In the genomic region with DNA sequence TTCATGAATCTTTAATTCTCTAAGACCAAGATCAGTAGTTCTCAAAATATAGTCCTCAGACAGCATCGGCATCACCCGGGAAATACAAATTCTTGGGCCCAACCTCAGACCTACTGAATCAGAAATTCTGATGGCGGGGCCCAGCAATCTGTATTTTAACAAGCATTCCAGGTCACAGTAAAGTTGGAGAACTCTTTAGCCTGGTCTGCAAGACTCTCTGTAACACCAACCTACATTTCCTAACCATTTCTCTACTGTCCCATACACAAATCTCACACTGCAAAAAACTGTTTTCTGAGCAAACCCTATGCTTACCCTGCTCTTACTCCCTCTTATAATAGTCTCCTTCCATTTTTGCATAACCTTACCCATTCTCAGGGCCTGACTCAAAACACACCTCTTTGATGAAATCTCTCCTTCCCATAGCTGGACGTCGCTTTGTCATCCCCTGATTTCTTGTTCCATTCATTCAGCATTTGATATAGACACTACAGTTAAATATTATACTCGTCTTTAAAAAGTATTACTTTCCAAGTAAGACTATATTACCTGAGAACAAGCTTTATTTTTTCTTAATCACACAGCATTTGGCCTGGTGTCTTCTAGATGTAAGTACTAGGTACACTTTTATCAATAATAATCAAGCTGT, we compare ENCODE assay signal across 11 cellular contexts.
A peak's percentile ranks its signal among the peaks of the same experiment; 100 is the strongest.
DNase-seq lines count a peak whose midpoint lies in the region; ATAC-seq and TF ChIP-seq lines count a peak whose summit lies in the region.
"Had no signal": no experiment of that assay in that cellular context is flagged by ENCODE, and none has a peak within 500 bp of the region (broad histone marks: within the 10 kb centered on the region; RNA-seq: fewer than 3 reads in every experiment).

No MANE protein-coding gene starts in this region.

- peak overlapping the region in 4 of 7 donors; percentile 39 to 89 (median 75) for H3K27ac Mint-ChIP-seq in CD4-positive, alpha-beta memory T cell

- no peak for TF ChIP-seq CTCF in PC-9 (conservative IDR thresholded peaks at IDR 0.05)

- peaks cover 5 to 11% (median 7%) of the 10 kb centered on the region in 4 donors for H3K4me1 Mint-ChIP-seq in CD4-positive, alpha-beta memory T cell

- CTCF ChIA-PET in CD4-positive, alpha-beta memory T cell (lab: Charles Lee; ENCODE audit: partially characterized antibody) = interaction anchor here (1.4 to 1.6 kb wide), 3 partner anchors 85 to 190 kb away, joined by 3 to 6 read pairs (median 3); a partner anchor contains a TSS
- CTCF ChIA-PET in PC-9 (lab: Charles Lee) = no interaction called here

- H3K27ac ChIP-seq in CD4-positive, alpha-beta memory T cell (ENCODE audit: low read depth, low read length) = no peak overlapping the region
- no peak overlapping the region for H3K27ac ChIP-seq in PC-9
- H3K27ac ChIP-seq: BLaER1, pancreas had no signal

- DNase-seq in CD4-positive, alpha-beta memory T cell = no peak
- DNase-seq in PC-9 (no peak), DMS153 treated with DMSO at 0.1 percent for 48 hours (lab: John Stamatoyannopoulos, UW; ENCODE audit: unreplicated experiment) (no peak), NCI-H1092 (lab: John Stamatoyannopoulos, UW) (no peak)
- DNase-seq: NCI-H2171 treated with DMSO at 0.1 percent for 48 hours, pancreas had no signal

- H3K27me3 ChIP-seq in CD4-positive, alpha-beta memory T cell (ENCODE audit: insufficient read depth, low read length) = no peaks in the 10 kb centered on the region
- H3K27me3 ChIP-seq in PC-9 (ENCODE audit: insufficient read depth, low read depth) = no peaks in the 10 kb centered on the region
- H3K27me3 ChIP-seq: BLaER1, pancreas had no signal

- H3K79me2 ChIP-seq in PC-9 (ENCODE audit: low read depth) = no peaks in the 10 kb centered on the region

- H3K9me3 ChIP-seq in CD4-positive, alpha-beta memory T cell (ENCODE audit: control insufficient read depth in 1 of 2, low read length in 2 of 2) = no peaks in the 10 kb centered on the region
- no peaks in the 10 kb centered on the region for H3K9me3 ChIP-seq in PC-9 (ENCODE audit: insufficient read depth, low read depth)
- H3K9me3 ChIP-seq: BLaER1, pancreas had no signal

- no peak overlapping the region for H2AFZ ChIP-seq in PC-9

- no TSS peak for BruUV-seq in PC-9 (replicated peaks; lab: Mats Ljungman, UMichigan)

- peaks cover 66 to 68% of the 10 kb centered on the region in 2 donors for H3K36me3 Mint-ChIP-seq in CD4-positive, alpha-beta memory T cell

- no peaks in the 10 kb centered on the region for H3K9me2 ChIP-seq in PC-9 (ENCODE audit: insufficient read depth)

- no peaks in the 10 kb centered on the region for H3K9me3 Mint-ChIP-seq in CD4-positive, alpha-beta memory T cell

- peak; percentile 34 for ATAC-seq in GM18861 (IDR thresholded peaks at IDR 0.05; ENCODE audit: unreplicated experiment)
- ATAC-seq in GM21786 (IDR thresholded peaks at IDR 0.05; ENCODE audit: unreplicated experiment) = peak; percentile 46
- ATAC-seq in HG03442 (IDR thresholded peaks at IDR 0.05; ENCODE audit: unreplicated experiment) = peak; percentile 51
- ATAC-seq in HG03108 (IDR thresholded peaks at IDR 0.05; ENCODE audit: unreplicated experiment) = no peak

- no peak overlapping the region for H3K4me3 Mint-ChIP-seq in CD4-positive, alpha-beta memory T cell

- H3K27me3 Mint-ChIP-seq in CD4-positive, alpha-beta memory T cell = no peaks in the 10 kb centered on the region

- H4K20me1 ChIP-seq in PC-9 (ENCODE audit: insufficient read depth) = no peaks in the 10 kb centered on the region
- H4K20me1 ChIP-seq: BLaER1 had no signal

- H3F3A ChIP-seq in PC-9 (ENCODE audit: insufficient read depth, low read depth) = no peaks in the 10 kb centered on the region

- H3K4me3 ChIP-seq in CD4-positive, alpha-beta memory T cell (ENCODE audit: low read length in 2 of 2) = no peak overlapping the region
- H3K4me3 ChIP-seq in PC-9 = no peak overlapping the region
- H3K4me3 ChIP-seq: BLaER1, pancreas had no signal

- H3K36me3 ChIP-seq in CD4-positive, alpha-beta memory T cell (ENCODE audit: insufficient read depth, low read length) = peaks cover 42% of the 10 kb centered on the region
- H3K36me3 ChIP-seq in PC-9 (ENCODE audit: low read depth) = no peaks in the 10 kb centered on the region

- H3K4me1 ChIP-seq in CD4-positive, alpha-beta memory T cell (ENCODE audit: insufficient read depth, low read length) = no peaks in the 10 kb centered on the region
- no peaks in the 10 kb centered on the region for H3K4me1 ChIP-seq in PC-9 (replicated peaks; ENCODE audit: insufficient read depth)
- H3K4me1 ChIP-seq: pancreas had no signal

- no peak overlapping the region for H3K4me2 ChIP-seq in PC-9
- H3K4me2 ChIP-seq: BLaER1 had no signal

- POLR2A ChIA-PET in CD4-positive, alpha-beta memory T cell (lab: Charles Lee; ENCODE audit: partially characterized antibody) = interaction anchor here (0.5 to 1.4 kb wide), 3 partner anchors 110 to 172 kb away, joined by 3 to 4 read pairs (median 3); a partner anchor contains a TSS
- POLR2A ChIA-PET in PC-9 (lab: Charles Lee; ENCODE audit: unreplicated experiment) = interaction anchor here (0.6 to 0.8 kb wide), 2 partner anchors 11 to 166 kb away, joined by 4 to 9 read pairs; no protein-coding TSS in a partner anchor

- intact Hi-C loops in CD4-positive, alpha-beta memory T cell (cut with micrococcal nuclease) = loop anchor here (5.0 kb wide), 1 partner anchor 148 kb away; a partner anchor contains a TSS
- intact Hi-C loops in PC-9 (cut with micrococcal nuclease; ENCODE audit: unreplicated experiment) = no loop called here
